ENCODE assay signal across 2 cellular contexts in genomic region chr15:74386496-74387140, GRCh38.
TF ChIP-seq lines count a peak whose summit lies in the region.

No MANE protein-coding gene starts in this region.

TF ChIP-seq in A549, 52 proteins besides CTCF, POLR2A, EP300 and RAD21:
- TF ChIP-seq FOSL2 (IDR thresholded peaks at IDR 0.05), result no peak
- TF ChIP-seq FOSL2 (CRISPR knock-in tag; IDR thresholded peaks at IDR 0.05), result no peak
- TF ChIP-seq RCOR1 (IDR thresholded peaks at IDR 0.05; ENCODE audit: low read depth, low read length), result no peak
- TF ChIP-seq HEYL (CRISPR knock-in tag; IDR thresholded peaks at IDR 0.05), result no peak
- no peak for TF ChIP-seq RARB (CRISPR knock-in tag; IDR thresholded peaks at IDR 0.05)
- TF ChIP-seq ZSCAN20 (CRISPR knock-in tag; IDR thresholded peaks at IDR 0.05), result no peak
- TF ChIP-seq MAFK (IDR thresholded peaks at IDR 0.05; ENCODE audit: partially characterized antibody), result peak; percentile 12

TF ChIP-seq in GM23338, 12 proteins besides CTCF, POLR2A, EP300 and RAD21 (continued from another document):
- TF ChIP-seq STAT1 (IDR thresholded peaks at IDR 0.05; ENCODE audit: unreplicated experiment), result no peak
- no peak for TF ChIP-seq REST (IDR thresholded peaks at IDR 0.05; ENCODE audit: unreplicated experiment)
